Comparison of ENCODE assay signal across 8 cellular contexts in the genomic region with DNA sequence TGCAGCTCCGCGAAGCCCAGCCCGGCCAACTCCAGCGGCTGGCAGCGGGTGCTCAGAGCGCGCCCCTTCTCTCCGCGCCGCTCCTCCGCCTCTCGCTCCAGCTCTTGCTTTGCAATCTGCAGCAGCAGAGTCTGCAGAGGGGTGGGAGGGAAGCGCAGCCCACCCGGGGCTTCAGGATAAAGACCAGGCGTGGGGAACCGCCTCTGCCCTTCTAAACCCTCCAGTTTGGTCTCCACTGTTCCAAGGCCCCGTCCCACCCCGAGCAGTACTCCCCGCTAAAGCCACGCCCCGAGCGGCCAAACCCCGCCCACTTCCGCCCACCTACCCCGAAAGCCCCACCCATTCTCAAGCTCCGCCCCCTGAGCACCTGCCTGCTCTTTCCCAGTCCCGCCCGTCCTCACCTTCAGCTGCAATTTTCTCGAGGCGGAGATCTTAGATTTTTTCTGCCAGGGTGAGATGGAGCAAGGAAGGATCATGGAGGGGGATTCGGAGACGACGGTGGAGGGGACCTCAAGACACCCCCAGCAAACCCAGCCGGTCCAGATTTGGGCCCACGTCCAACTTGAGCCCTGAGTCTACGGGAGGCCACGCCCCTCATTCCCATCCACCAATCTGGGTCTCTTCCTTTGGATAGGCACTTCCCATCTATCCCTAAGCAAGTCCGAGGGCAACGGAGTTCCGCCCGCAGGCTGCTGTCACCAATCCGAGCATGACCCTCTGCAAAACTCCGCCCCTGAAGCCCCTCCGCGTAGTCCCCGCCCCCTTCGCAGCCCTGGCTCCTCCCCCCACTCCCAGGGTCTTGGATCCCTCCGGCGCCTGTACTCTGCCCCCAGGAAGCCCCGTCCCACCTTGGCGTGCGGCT. TPM values are rescaled to one million over a fixed set of nuclear protein-coding genes. Genes with fewer than 3 reads are reported as not detected.
DNase-seq lines count a peak whose midpoint lies in the region; ATAC-seq and TF ChIP-seq lines count a peak whose summit lies in the region.

No MANE protein-coding gene starts in this region.

- H3K9me3 ChIP-seq in BE2C (peaks cover 7% of the 10 kb centered on the region), neural progenitor cell (ENCODE audit: low read depth) (no peaks in the 10 kb centered on the region)

- no peak overlapping the region for H3K27ac Mint-ChIP-seq in neural progenitor cell

- peaks cover 2% of the 10 kb centered on the region for H3K9me3 Mint-ChIP-seq in neural progenitor cell

- H3K36me3 ChIP-seq in BE2C (no peaks in the 10 kb centered on the region), neural progenitor cell (no peaks in the 10 kb centered on the region)

- peak overlapping the region; percentile 84 for H3K4me3 Mint-ChIP-seq in neural progenitor cell

- H3K27ac ChIP-seq in neural progenitor cell, result no peak overlapping the region

- H3K4me1 ChIP-seq in BE2C (no peaks in the 10 kb centered on the region; the same call in 1 of the 2 replicates), neural progenitor cell (peaks cover 6% of the 10 kb centered on the region)

- peak overlapping the region; percentile 84 for H3K4me2 ChIP-seq in neural progenitor cell

- H3K36me3 Mint-ChIP-seq in neural progenitor cell, result peaks cover 2% of the 10 kb centered on the region

- peak; percentile 30 for ATAC-seq in esophagus mucosa
- ATAC-seq in HG03095 (IDR thresholded peaks at IDR 0.05; ENCODE audit: unreplicated experiment), result no peak
- no peak for ATAC-seq in GM21390 (IDR thresholded peaks at IDR 0.05; ENCODE audit: unreplicated experiment)

- peak; percentile 93 for DNase-seq in BE2C
- peak in 59 of 76 experiments; percentile 18 to 87 (median 64) for DNase-seq in HUDEP-2 (lab: John Stamatoyannopoulos, UW; ENCODE audit: unreplicated experiment in 76 of 76)
- peak; percentile 91 for DNase-seq in SHP77 treated with DMSO at 0.1 percent for 48 hours (lab: John Stamatoyannopoulos, UW)
- peak; percentile 97 for DNase-seq in neural progenitor cell (ENCODE audit: low spot score)
- no peak for DNase-seq in mesenteric fat pad (ENCODE audit: low spot score)

- H3K27me3 ChIP-seq in BE2C, result peaks cover 5% of the 10 kb centered on the region
- H3K27me3 ChIP-seq in neural progenitor cell, result peaks cover 26% of the 10 kb centered on the region

- no peak overlapping the region for H3K9ac ChIP-seq in neural progenitor cell

- no peaks in the 10 kb centered on the region for H3K79me2 ChIP-seq in neural progenitor cell (ENCODE audit: low read depth)

- peaks cover 25% of the 10 kb centered on the region for H3F3A ChIP-seq in neural progenitor cell (ENCODE audit: low read depth)

- H3K4me3 ChIP-seq in BE2C (ENCODE audit: low read depth, low read length), result peak overlapping the region; percentile 51
- H3K4me3 ChIP-seq in neural progenitor cell, result peak overlapping the region; percentile 63

- H3K27me3 Mint-ChIP-seq in neural progenitor cell (ENCODE audit: insufficient read depth, low read depth), result peaks cover 17% of the 10 kb centered on the region

- H3K4me1 Mint-ChIP-seq in neural progenitor cell, result peaks cover 16% of the 10 kb centered on the region

- H4K20me1 ChIP-seq in neural progenitor cell (ENCODE audit: low read depth), result no peaks in the 10 kb centered on the region

- TF ChIP-seq CTCF in BE2C (IDR thresholded peaks at IDR 0.05; ENCODE audit: low read depth, low read length) (no peak), neural progenitor cell (IDR thresholded peaks at IDR 0.05) (no peak)

- H2AFZ ChIP-seq in neural progenitor cell (replicated peaks), result peak overlapping the region; percentile 86

RNA-seq across cellular contexts. Expression of a gene that starts 1.1 kb away (rescaled TPM):
- 12.3 TPM for polyA plus RNA-seq in BE2C (2012; ENCODE audit: insufficient read depth, insufficient read length, low read depth)
- total RNA-seq in esophagus mucosa, result not detected
- total RNA-seq in neural progenitor cell (ENCODE audit: low replicate concordance), result 22.2 and 41.0 TPM in 2 replicates
- total RNA-seq in mesenteric fat pad, result not detected

RNA-seq across cellular contexts. Expression of a gene that starts 7.4 kb away (rescaled TPM):
- 0.94 TPM for polyA plus RNA-seq in BE2C (2012; ENCODE audit: insufficient read depth, insufficient read length, low read depth)
- total RNA-seq in esophagus mucosa (9.4 TPM), neural progenitor cell (ENCODE audit: low replicate concordance) (74.1 and 121 TPM in 2 replicates), mesenteric fat pad (not detected)

RNA-seq across cellular contexts. Expression of a gene that starts 10.0 kb away (rescaled TPM):
- polyA plus RNA-seq in BE2C (2012; ENCODE audit: insufficient read depth, insufficient read length, low read depth), result 0.77 TPM
- total RNA-seq in esophagus mucosa (1.9 TPM), neural progenitor cell (ENCODE audit: low replicate concordance) (9.1 and 12.0 TPM in 2 replicates), mesenteric fat pad (0.48 TPM)

RNA-seq across cellular contexts. Expression of a gene that starts 23.7 kb away (rescaled TPM):
- polyA plus RNA-seq in BE2C (2012; ENCODE audit: insufficient read depth, insufficient read length, low read depth), result 21.0 TPM
- total RNA-seq in esophagus mucosa, result not detected
- 0.22 TPM in 1 of 2 replicates, not detected in the other for total RNA-seq in neural progenitor cell (ENCODE audit: low replicate concordance)
- not detected for total RNA-seq in mesenteric fat pad

RNA-seq across cellular contexts. Expression of a gene that starts 39.0 kb away (rescaled TPM):
- polyA plus RNA-seq in BE2C (2012; ENCODE audit: insufficient read depth, insufficient read length, low read depth), result 75.9 TPM
- 33.3 TPM for total RNA-seq in esophagus mucosa
- total RNA-seq in neural progenitor cell (ENCODE audit: low replicate concordance), result 21.8 and 62.7 TPM in 2 replicates
- total RNA-seq in mesenteric fat pad, result 130 TPM

Comparison
In these comparisons a context has a peak if more than half of its experiments do, and no peak if none do; other contexts are left out.
1. RNA of a gene that starts 1.1 kb away (total RNA-seq): 22.2 to 41.0 TPM in neural progenitor cell; not detected in esophagus mucosa (single experiment) and not detected in mesenteric fat pad (single experiment); every median in the first group is over 10 times any median in the second.